ENCODE assay signal across 19 cellular contexts in the genomic region with DNA sequence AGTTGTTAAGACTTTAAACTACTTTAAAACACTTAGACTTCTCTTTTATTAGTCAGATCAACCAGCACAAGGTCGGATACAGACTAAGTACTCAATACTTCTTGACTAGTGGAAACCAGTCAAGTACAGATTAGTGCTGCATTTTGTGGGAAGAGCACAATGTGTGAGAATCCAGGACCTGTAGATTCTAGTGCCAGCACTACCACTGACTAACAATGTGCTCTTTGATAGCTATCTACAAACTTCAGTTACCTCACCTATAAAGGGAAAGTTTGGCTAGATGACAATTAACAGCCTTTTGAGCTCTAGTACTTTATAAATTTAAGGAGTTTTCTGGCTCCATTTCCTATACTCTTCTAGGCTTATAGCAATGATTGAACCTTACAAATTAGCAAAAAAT.
"Had no signal": no experiment of that assay in that cellular context is flagged by ENCODE, and none has a peak within 500 bp of the region (broad histone marks: within the 10 kb centered on the region; RNA-seq: fewer than 3 reads in every experiment).

No MANE protein-coding gene starts in this region.

- DNase-seq: dermis blood vessel endothelial cell; dorsolateral prefrontal cortex; effector CD4-positive, alpha-beta T cell; effector memory CD4-positive, alpha-beta T cell; foreskin melanocyte; gastrocnemius medialis; glutamatergic neuron; head of caudate nucleus; heart right ventricle; hippocampal formation; left cardiac atrium; left lung; left ventricle myocardium superior; lower lobe of right lung; mesenchymal stem cell; mucosa of descending colon; naive B cell had no signal

- H3K4me1 ChIP-seq: esophagus muscularis mucosa, gastrocnemius medialis, heart right ventricle, left lung, lower lobe of right lung had no signal

- ATAC-seq: gastrocnemius medialis, heart right ventricle, left cardiac atrium, left lung, left ventricle myocardium superior, lower lobe of right lung, mucosa of descending colon had no signal

- H3K27ac ChIP-seq: coronary artery, dorsolateral prefrontal cortex, esophagus muscularis mucosa, gastrocnemius medialis, heart right ventricle, left lung, lower lobe of right lung had no signal

- H3K4me3 ChIP-seq: coronary artery, dorsolateral prefrontal cortex, esophagus muscularis mucosa, gastrocnemius medialis, heart right ventricle, left lung, lower lobe of right lung, mucosa of descending colon had no signal

- H3K27me3 ChIP-seq: dorsolateral prefrontal cortex, esophagus muscularis mucosa, gastrocnemius medialis, heart right ventricle, left lung had no signal
